In the genomic region with DNA sequence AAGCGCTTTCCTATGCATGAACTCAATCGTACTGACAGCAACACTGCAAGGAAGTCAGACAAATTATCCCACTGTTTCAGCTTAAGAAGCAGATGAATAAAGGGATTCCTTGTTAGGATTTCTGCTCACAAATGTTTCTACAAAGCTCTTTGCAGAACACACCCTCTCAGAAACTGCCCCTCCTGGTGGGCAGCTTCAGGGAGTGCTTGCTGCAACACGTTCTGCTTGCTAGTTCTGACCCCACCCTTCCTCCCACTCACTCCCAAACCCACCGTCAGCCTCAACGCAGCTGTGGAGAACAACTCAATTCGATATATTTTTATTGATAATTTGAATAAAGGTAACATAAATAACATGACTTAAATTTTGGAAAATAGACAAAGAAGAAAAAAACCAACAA, we compare ENCODE assay signal across 1 cellular context.
TF ChIP-seq lines count a peak whose summit lies in the region.

No MANE protein-coding gene starts in this region.

TF ChIP-seq in WTC11, 78 proteins besides CTCF, POLR2A, EP300 and RAD21 (continued from another document):
- TF ChIP-seq, protein P1, sequence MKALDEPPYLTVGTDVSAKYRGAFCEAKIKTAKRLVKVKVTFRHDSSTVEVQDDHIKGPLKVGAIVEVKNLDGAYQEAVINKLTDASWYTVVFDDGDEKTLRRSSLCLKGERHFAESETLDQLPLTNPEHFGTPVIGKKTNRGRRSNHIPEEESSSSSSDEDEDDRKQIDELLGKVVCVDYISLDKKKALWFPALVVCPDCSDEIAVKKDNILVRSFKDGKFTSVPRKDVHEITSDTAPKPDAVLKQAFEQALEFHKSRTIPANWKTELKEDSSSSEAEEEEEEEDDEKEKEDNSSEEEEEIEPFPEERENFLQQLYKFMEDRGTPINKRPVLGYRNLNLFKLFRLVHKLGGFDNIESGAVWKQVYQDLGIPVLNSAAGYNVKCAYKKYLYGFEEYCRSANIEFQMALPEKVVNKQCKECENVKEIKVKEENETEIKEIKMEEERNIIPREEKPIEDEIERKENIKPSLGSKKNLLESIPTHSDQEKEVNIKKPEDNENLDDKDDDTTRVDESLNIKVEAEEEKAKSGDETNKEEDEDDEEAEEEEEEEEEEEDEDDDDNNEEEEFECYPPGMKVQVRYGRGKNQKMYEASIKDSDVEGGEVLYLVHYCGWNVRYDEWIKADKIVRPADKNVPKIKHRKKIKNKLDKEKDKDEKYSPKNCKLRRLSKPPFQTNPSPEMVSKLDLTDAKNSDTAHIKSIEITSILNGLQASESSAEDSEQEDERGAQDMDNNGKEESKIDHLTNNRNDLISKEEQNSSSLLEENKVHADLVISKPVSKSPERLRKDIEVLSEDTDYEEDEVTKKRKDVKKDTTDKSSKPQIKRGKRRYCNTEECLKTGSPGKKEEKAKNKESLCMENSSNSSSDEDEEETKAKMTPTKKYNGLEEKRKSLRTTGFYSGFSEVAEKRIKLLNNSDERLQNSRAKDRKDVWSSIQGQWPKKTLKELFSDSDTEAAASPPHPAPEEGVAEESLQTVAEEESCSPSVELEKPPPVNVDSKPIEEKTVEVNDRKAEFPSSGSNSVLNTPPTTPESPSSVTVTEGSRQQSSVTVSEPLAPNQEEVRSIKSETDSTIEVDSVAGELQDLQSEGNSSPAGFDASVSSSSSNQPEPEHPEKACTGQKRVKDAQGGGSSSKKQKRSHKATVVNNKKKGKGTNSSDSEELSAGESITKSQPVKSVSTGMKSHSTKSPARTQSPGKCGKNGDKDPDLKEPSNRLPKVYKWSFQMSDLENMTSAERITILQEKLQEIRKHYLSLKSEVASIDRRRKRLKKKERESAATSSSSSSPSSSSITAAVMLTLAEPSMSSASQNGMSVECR (CRISPR knock-in tag; IDR thresholded peaks at IDR 0.05; ENCODE audit: borderline replicate concordance) = no peak
- TF ChIP-seq OVOL2 (CRISPR knock-in tag; IDR thresholded peaks at IDR 0.05; ENCODE audit: borderline replicate concordance) (no peak), ATF1 (CRISPR knock-in tag; IDR thresholded peaks at IDR 0.05) (no peak), EMX1 (CRISPR knock-in tag; IDR thresholded peaks at IDR 0.05) (no peak), ZNF232 (CRISPR knock-in tag; IDR thresholded peaks at IDR 0.05) (no peak), NFYB (CRISPR knock-in tag; conservative IDR thresholded peaks at IDR 0.05; ENCODE audit: low read depth) (no peak), CBFB (CRISPR knock-in tag; IDR thresholded peaks at IDR 0.05; ENCODE audit: low read depth) (no peak)
- TF ChIP-seq, protein P2, sequence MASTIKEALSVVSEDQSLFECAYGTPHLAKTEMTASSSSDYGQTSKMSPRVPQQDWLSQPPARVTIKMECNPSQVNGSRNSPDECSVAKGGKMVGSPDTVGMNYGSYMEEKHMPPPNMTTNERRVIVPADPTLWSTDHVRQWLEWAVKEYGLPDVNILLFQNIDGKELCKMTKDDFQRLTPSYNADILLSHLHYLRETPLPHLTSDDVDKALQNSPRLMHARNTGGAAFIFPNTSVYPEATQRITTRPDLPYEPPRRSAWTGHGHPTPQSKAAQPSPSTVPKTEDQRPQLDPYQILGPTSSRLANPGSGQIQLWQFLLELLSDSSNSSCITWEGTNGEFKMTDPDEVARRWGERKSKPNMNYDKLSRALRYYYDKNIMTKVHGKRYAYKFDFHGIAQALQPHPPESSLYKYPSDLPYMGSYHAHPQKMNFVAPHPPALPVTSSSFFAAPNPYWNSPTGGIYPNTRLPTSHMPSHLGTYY (CRISPR knock-in tag; IDR thresholded peaks at IDR 0.05) = no peak
- TF ChIP-seq, protein P3, sequence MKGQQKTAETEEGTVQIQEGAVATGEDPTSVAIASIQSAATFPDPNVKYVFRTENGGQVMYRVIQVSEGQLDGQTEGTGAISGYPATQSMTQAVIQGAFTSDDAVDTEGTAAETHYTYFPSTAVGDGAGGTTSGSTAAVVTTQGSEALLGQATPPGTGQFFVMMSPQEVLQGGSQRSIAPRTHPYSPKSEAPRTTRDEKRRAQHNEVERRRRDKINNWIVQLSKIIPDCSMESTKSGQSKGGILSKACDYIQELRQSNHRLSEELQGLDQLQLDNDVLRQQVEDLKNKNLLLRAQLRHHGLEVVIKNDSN (CRISPR knock-in tag; IDR thresholded peaks at IDR 0.05) = no peak
